In the genomic region with DNA sequence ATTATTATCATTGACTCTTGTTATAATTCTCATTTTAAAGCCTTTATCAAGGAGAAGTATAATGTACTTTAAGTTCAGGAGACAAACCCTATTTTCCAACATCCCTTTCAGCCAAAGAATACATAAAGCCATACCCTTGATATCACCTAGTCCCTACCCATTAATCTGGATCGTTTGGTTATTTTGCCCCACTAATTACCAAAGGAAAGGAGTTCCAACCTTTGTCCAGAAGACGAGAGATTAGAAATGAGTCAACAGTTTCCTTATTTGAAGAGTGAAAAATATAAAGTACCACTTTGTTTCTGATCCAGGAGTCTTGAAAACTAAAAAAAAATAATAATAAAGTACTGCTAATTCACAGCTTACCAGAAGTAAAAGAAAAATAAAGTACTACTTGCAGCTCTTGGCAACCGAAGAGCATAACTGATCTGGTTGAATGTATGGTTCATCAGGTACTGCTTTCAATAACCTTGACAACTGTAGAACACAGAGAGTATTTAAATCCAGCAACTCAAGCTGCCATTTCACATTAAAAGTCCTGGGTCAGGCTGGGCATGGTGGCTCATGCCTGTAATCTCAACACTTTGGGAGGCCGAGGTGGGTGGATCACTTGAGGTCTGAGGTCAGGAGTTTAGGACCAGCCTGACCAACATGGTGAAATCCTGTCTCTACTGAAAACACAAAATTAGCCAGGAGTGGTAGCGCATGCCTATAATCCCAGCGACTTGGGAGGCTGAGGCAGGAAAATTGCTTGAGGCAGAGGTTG, we compare ENCODE assay signal across 12 cellular contexts. TPM values are rescaled to one million over a fixed set of nuclear protein-coding genes. Genes with fewer than 3 reads are reported as not detected.
DNase-seq lines count a peak whose midpoint lies in the region; ATAC-seq, FAIRE-seq and TF ChIP-seq lines count a peak whose summit lies in the region.
"Had no signal": no experiment of that assay in that cellular context is flagged by ENCODE, and none has a peak within 500 bp of the region (broad histone marks: within the 10 kb centered on the region; RNA-seq: fewer than 3 reads in every experiment).

No MANE protein-coding gene starts in this region.

- H3K27me3 ChIP-seq in foreskin keratinocyte (no peaks in the 10 kb centered on the region), small intestine (ENCODE audit: control insufficient read depth in 2 of 2, insufficient read depth in 2 of 2, low read length in 2 of 2) (no peaks in the 10 kb centered on the region)

- no peak for TF ChIP-seq CTCF in GM20000 (IDR thresholded peaks at IDR 0.05; ENCODE audit: extremely low read depth, missing control alignments)
- TF ChIP-seq CTCF in foreskin keratinocyte (conservative IDR thresholded peaks at IDR 0.05), result no peak

- peaks cover 57% of the 10 kb centered on the region for H3K4me1 ChIP-seq in foreskin keratinocyte
- H3K4me1 ChIP-seq in small intestine (ENCODE audit: control insufficient read depth in 2 of 2, insufficient read depth in 1 of 2, low read depth in 1 of 2, low read length in 1 of 2), result peaks cover 3 to 8% of the 10 kb centered on the region in 2 donors

- no peak for ATAC-seq in foreskin keratinocyte
- ATAC-seq: activated naive CD4-positive, alpha-beta T cell treated with anti-CD3 and anti-CD28 coated beads, Interleukin-2, amount 50 U/mL, for 72 hours had no signal

- FAIRE-seq in RCC 7860 (lab: Jason Lieb, UNC) (no peak), small intestine (lab: Jason Lieb, UNC) (no peak)

- H3K4me3 ChIP-seq in small intestine (ENCODE audit: low read depth in 1 of 2, low read length in 2 of 2), result no peak overlapping the region

- H3K27ac ChIP-seq in foreskin keratinocyte (peak overlapping the region; percentile 48), small intestine (ENCODE audit: low read depth in 1 of 2, low read length in 1 of 2) (peak overlapping the region; percentile 56 to 79)

- H3K36me3 ChIP-seq in small intestine (ENCODE audit: control insufficient read depth in 2 of 2, insufficient read depth in 2 of 2, low read length in 2 of 2), result peaks cover 0 to 5% of the 10 kb centered on the region in 2 donors

- DNase-seq in GM20000 (ENCODE audit: low spot score) (peak; percentile 23), RCC 7860 (ENCODE audit: low spot score) (peak; percentile 18), foreskin keratinocyte (peak in 1 of 2 donors; percentile 34), small intestine (peak; percentile 88), mesenteric fat pad (ENCODE audit: low spot score) (no peak), GM19240 (ENCODE audit: insufficient read length, low spot score) (no peak), HPDE6-E6E7 (ENCODE audit: extremely low spot score) (no peak)
- DNase-seq: activated CD8-positive, alpha-beta memory T cell treated with anti-CD3 and anti-CD28 coated beads for 24 hours; NCI-H526; stimulated activated CD4-positive, alpha-beta T cell treated with anti-CD3 and anti-CD28 coated beads, Interleukin-4, amount 100 ng/mL, for 24 hours; stimulated activated naive CD4-positive, alpha-beta T cell had no signal

- WGBS in small intestine, 3 donors, result 34 to 64% (median 46%) methylated on average over 6 of the region's 6 CpGs

- no peaks in the 10 kb centered on the region for H3K9me3 ChIP-seq in small intestine (ENCODE audit: control insufficient read depth, low read depth)

RNA-seq across cellular contexts. Expression of gene LIMA1, which starts 33.7 kb away (rescaled TPM):
- 512 and 582 TPM in 2 replicates for total RNA-seq in foreskin keratinocyte
- polyA plus RNA-seq in foreskin keratinocyte, result 244 and 245 TPM in 2 replicates
- polyA plus RNA-seq in small intestine, result 100 to 1,000 TPM in 2 of 3 donors, 10 to 100 TPM in 1; 89.7 to 125 (median 103) TPM
- 163 TPM for total RNA-seq in mesenteric fat pad

Comparison
In these comparisons a context has a peak if more than half of its experiments do, and no peak if none do; other contexts are left out.
1. DNase-seq: peak in GM20000 (single experiment), RCC 7860 (single experiment) and small intestine (single experiment); none in mesenteric fat pad (single experiment), GM19240 (single experiment) and HPDE6-E6E7 (single experiment).